In the genomic region with DNA sequence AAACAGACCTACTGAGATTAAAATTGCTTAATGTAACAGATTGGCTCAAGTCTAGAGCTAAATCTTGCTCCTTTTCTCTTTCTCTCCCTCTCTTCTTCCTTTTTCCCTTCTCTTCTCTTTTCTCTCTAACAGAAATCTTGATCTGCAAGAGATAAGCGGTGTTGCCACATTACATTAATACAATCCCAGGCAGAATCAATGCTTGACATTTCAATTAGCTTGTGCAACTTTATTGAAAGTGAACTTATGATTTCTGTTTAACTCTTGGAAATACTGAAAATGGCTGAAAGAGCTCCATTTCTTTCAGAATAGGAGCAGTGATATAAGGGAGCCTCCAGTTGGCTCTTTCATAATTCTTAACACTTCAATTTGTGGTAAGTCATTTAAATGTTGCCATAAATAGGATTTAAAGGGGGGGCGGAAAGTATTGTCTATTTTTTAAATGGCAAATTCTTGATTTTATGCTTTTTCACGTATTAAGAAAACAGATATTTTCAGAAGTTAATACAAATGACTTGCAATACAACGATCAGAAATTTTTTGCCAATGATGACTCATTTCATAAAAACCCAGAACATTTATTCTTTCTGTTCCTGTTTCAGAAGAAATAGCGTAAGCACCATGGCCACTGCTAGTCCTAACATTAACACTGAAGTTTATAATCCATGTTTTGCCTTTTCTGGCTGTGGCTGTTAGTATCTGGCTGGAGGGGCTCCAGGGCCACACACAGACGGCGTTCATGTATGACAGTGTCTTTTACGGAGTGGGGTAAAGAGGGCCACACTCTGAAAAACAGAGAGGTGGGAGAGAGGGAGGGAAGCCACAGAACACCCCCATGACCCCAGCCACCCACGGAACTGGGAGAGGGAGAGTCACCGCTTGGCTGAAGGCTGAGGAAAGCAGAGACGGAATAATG, we compare ENCODE assay signal across 8 cellular contexts.
DNase-seq lines count a peak whose midpoint lies in the region; ATAC-seq, FAIRE-seq and TF ChIP-seq lines count a peak whose summit lies in the region.

No MANE protein-coding gene starts in this region.

- no peaks in the 10 kb centered on the region for H3K79me2 ChIP-seq in astrocyte (ENCODE audit: insufficient read depth, low read length)

- H3K4me1 Mint-ChIP-seq in astrocyte (ENCODE audit: low read depth, unreplicated experiment) (peaks cover 10% of the 10 kb centered on the region), T-cell (no peaks in the 10 kb centered on the region)

- TF ChIP-seq CTCF in astrocyte (IDR thresholded peaks at IDR 0.05; ENCODE audit: insufficient read depth, low read depth, low read length) = no peak

- H3K4me3 ChIP-seq in astrocyte (ENCODE audit: insufficient read depth, low read depth, low read length) = peak overlapping the region; percentile 35

- no peaks in the 10 kb centered on the region for H4K20me1 ChIP-seq in astrocyte (ENCODE audit: insufficient read depth, low read length)

- POLR2A ChIA-PET in T-cell (lab: Charles Lee) = no interaction called here

- peak overlapping the region; percentile 80 for H2AFZ ChIP-seq in astrocyte (ENCODE audit: low read depth, low read length)

- no peak overlapping the region for H3K4me3 Mint-ChIP-seq in astrocyte (ENCODE audit: unreplicated experiment)
- H3K4me3 Mint-ChIP-seq in T-cell = no peak overlapping the region

- H3K27ac ChIP-seq in astrocyte (ENCODE audit: low read depth, low read length) = peak overlapping the region; percentile 79

- no peaks in the 10 kb centered on the region for H3K27me3 Mint-ChIP-seq in astrocyte (ENCODE audit: low read depth, unreplicated experiment)
- H3K27me3 Mint-ChIP-seq in T-cell = no peaks in the 10 kb centered on the region

- DNase-seq in astrocyte (ENCODE audit: low read depth) = peak; percentile 83
- peak; percentile 77 for DNase-seq in non-pigmented ciliary epithelial cell (ENCODE audit: low read depth)
- no peak for DNase-seq in CD1c-positive myeloid dendritic cell (ENCODE audit: extremely low spot score)
- no peak for DNase-seq in T-cell
- DNase-seq in cerebellar cortex (ENCODE audit: low spot score) = no peak
- no peak for DNase-seq in stimulated activated CD8-positive, alpha-beta memory T cell treated with anti-CD3 and anti-CD28 coated beads, Interleukin-4, amount 100 ng/mL, for 48 hours

- no peaks in the 10 kb centered on the region for H3K36me3 Mint-ChIP-seq in astrocyte (ENCODE audit: low read depth, unreplicated experiment)
- H3K36me3 Mint-ChIP-seq in T-cell = no peaks in the 10 kb centered on the region

- peak; percentile 88 for ATAC-seq in GM18511 (IDR thresholded peaks at IDR 0.05; ENCODE audit: unreplicated experiment)
- ATAC-seq in HG03135 (IDR thresholded peaks at IDR 0.05; ENCODE audit: unreplicated experiment) = peak; percentile 77
- no peak for ATAC-seq in T-cell (replicated peaks in 1 of 4)

- H3K4me1 ChIP-seq in astrocyte (ENCODE audit: insufficient read depth, low read length) = peaks cover 16% of the 10 kb centered on the region

- H3K27ac Mint-ChIP-seq in astrocyte (ENCODE audit: unreplicated experiment) (peak overlapping the region; percentile 87), T-cell (no peak overlapping the region)

- H3K9ac ChIP-seq in astrocyte (ENCODE audit: low read length) = peak overlapping the region; percentile 77

- no peaks in the 10 kb centered on the region for H3K27me3 ChIP-seq in astrocyte (ENCODE audit: insufficient read depth, low read length)

- H3K9me3 ChIP-seq in astrocyte (ENCODE audit: insufficient read depth, low read depth, low read length) = no peaks in the 10 kb centered on the region

- FAIRE-seq in astrocyte (lab: Jason Lieb, UNC) = peak; percentile 76

- no peaks in the 10 kb centered on the region for H3K9me3 Mint-ChIP-seq in astrocyte (ENCODE audit: unreplicated experiment)
- peaks cover 4 to 19% (median 7%) of the 10 kb centered on the region in 3 donors for H3K9me3 Mint-ChIP-seq in T-cell

- peak overlapping the region; percentile 83 for H3K4me2 ChIP-seq in astrocyte (ENCODE audit: low read length)

- H3K36me3 ChIP-seq in astrocyte (ENCODE audit: insufficient read depth, low read length) = no peaks in the 10 kb centered on the region

- CTCF ChIA-PET in T-cell (lab: Charles Lee) = no interaction called here

Comparison
In these comparisons a context has a peak if more than half of its experiments do, and no peak if none do; other contexts are left out.
1. ATAC-seq: peak in GM18511 (single experiment) and HG03135 (single experiment); none in T-cell (0 of 4).
2. DNase-seq: peak in astrocyte (single experiment) and non-pigmented ciliary epithelial cell (single experiment); none in CD1c-positive myeloid dendritic cell (single experiment), T-cell (0 of 34), cerebellar cortex (single experiment) and stimulated activated CD8-positive, alpha-beta memory T cell treated with anti-CD3 and anti-CD28 coated beads, Interleukin-4, amount 100 ng/mL, for 48 hours (single experiment).